ENCODE assay signal across 8 cellular contexts in genomic region chr2:136423516-136423996, GRCh38.
A peak's percentile ranks its signal among the peaks of the same experiment; 100 is the strongest.
DNase-seq lines count a peak whose midpoint lies in the region; ATAC-seq and TF ChIP-seq lines count a peak whose summit lies in the region.

No MANE protein-coding gene starts in this region.

- intact Hi-C loops in PC-9 (cut with micrococcal nuclease; ENCODE audit: unreplicated experiment) (loop anchor here (5.0 kb wide), 1 partner anchor 1414 kb away; no protein-coding TSS in a partner anchor), stomach (cut with DNase I; ENCODE audit: low total_unique reads) (loop anchor here (5.0 kb wide), 1 partner anchor 1419 kb away; no protein-coding TSS in a partner anchor)

- H3K9me3 Mint-ChIP-seq in activated T-cell treated with anti-CD3 and anti-CD28 coated beads, Interleukin-2, amount 50 U/mL, for 72 hours: no peaks in the 10 kb centered on the region
- H3K9me3 Mint-ChIP-seq in neural crest cell: no peaks in the 10 kb centered on the region

- H3K36me3 Mint-ChIP-seq in activated T-cell treated with anti-CD3 and anti-CD28 coated beads, Interleukin-2, amount 50 U/mL, for 72 hours (ENCODE audit: insufficient read depth in 2 of 2): no peaks in the 10 kb centered on the region
- no peaks in the 10 kb centered on the region for H3K36me3 Mint-ChIP-seq in neural crest cell (ENCODE audit: low read depth)

- H4K20me1 ChIP-seq in PC-9 (ENCODE audit: insufficient read depth): no peaks in the 10 kb centered on the region

- no peaks in the 10 kb centered on the region for H3K9me2 ChIP-seq in PC-9 (ENCODE audit: insufficient read depth)

- H3K27ac ChIP-seq in HUES64 (ENCODE audit: low read depth, low read length): no peak overlapping the region
- H3K27ac ChIP-seq in PC-9: no peak overlapping the region
- no peak overlapping the region for H3K27ac ChIP-seq in stomach

- H3K4me3 Mint-ChIP-seq in activated T-cell treated with anti-CD3 and anti-CD28 coated beads, Interleukin-2, amount 50 U/mL, for 72 hours: peak overlapping the region; percentile 82 to 91
- peak overlapping the region; percentile 88 for H3K4me3 Mint-ChIP-seq in neural crest cell

- no peaks in the 10 kb centered on the region for H3K79me2 ChIP-seq in PC-9 (ENCODE audit: low read depth)

- H3K4me2 ChIP-seq in PC-9: peak overlapping the region; percentile 52; the same call in 1 of the 2 replicates

- peak overlapping the region; percentile 26 for H3K27ac Mint-ChIP-seq in activated T-cell treated with anti-CD3 and anti-CD28 coated beads, Interleukin-2, amount 50 U/mL, for 72 hours
- H3K27ac Mint-ChIP-seq in neural crest cell (ENCODE audit: unreplicated experiment): no peak overlapping the region

- peaks cover 62% of the 10 kb centered on the region for H3K27me3 Mint-ChIP-seq in activated T-cell treated with anti-CD3 and anti-CD28 coated beads, Interleukin-2, amount 50 U/mL, for 72 hours (ENCODE audit: low read depth)
- peaks cover 84% of the 10 kb centered on the region for H3K27me3 Mint-ChIP-seq in neural crest cell (ENCODE audit: low read depth)

- DNase-seq in DMS153 (lab: John Stamatoyannopoulos, UW) (peak; percentile 67), PC-9 (peak in 1 of 2 experiments; percentile 47), fibroblast of the aortic adventitia (ENCODE audit: low read depth) (peak; percentile 59), neural crest cell (ENCODE audit: low read depth, low spot score) (peak; percentile 81), stomach (peak; percentile 75)
- peak; percentile 86 to 87 for DNase-seq in activated T-cell treated with anti-CD3 and anti-CD28 coated beads, Interleukin-2, amount 50 U/mL, for 72 hours

- H3K9me3 ChIP-seq in HUES64 (ENCODE audit: insufficient read depth, low read depth, low read length) (no peaks in the 10 kb centered on the region), PC-9 (ENCODE audit: insufficient read depth, low read depth) (no peaks in the 10 kb centered on the region), stomach (no peaks in the 10 kb centered on the region)

- H3K4me3 ChIP-seq in HUES64 (ENCODE audit: low read length) (peak overlapping the region; percentile 51), PC-9 (no peak overlapping the region), fibroblast of the aortic adventitia (ENCODE audit: low read depth, low read length) (peak overlapping the region; percentile 62), stomach (peak overlapping the region; percentile 35 to 53 (median 48))

- CTCF ChIA-PET in PC-9 (lab: Charles Lee): interaction anchor here (0.6 kb wide), 1 partner anchor 666 kb away, joined by 3 read pairs; no protein-coding TSS in a partner anchor

- 10% methylated on average over 27 of the region's 27 CpGs for WGBS in HUES64
- WGBS in stomach, 5 donors: 1 to 2% (median 2%) methylated on average over 23 to 27 of the region's 27 CpGs

- peak; percentile 99 for ATAC-seq in GM21528 (IDR thresholded peaks at IDR 0.05; ENCODE audit: low FRiP score, unreplicated experiment)
- peak; percentile 98 to 99 for ATAC-seq in activated T-cell treated with anti-CD3 and anti-CD28 coated beads, Interleukin-2, amount 50 U/mL, for 72 hours (replicated peaks in 1 of 2)

- TF ChIP-seq CTCF in PC-9 (conservative IDR thresholded peaks at IDR 0.05): peak; percentile 72
- TF ChIP-seq CTCF in fibroblast of the aortic adventitia (IDR thresholded peaks at IDR 0.05; ENCODE audit: insufficient read depth, low read length): peak; percentile 84
- peak; percentile 93 for TF ChIP-seq CTCF in neural crest cell (conservative IDR thresholded peaks at IDR 0.05)
- TF ChIP-seq CTCF in stomach (IDR thresholded peaks at IDR 0.05): peak in 5 of 7 experiments; percentile 64 to 83 (median 76)

- H3K4me1 ChIP-seq in HUES64 (ENCODE audit: insufficient read depth, low read length) (no peaks in the 10 kb centered on the region), PC-9 (replicated peaks; ENCODE audit: insufficient read depth) (no peaks in the 10 kb centered on the region), stomach (peaks cover 5 to 11% (median 9%) of the 10 kb centered on the region in 4 donors)

- TF ChIP-seq POLR2A in stomach (IDR thresholded peaks at IDR 0.05): no peak

- H3K36me3 ChIP-seq in HUES64 (ENCODE audit: insufficient read depth, low read length): no peaks in the 10 kb centered on the region
- H3K36me3 ChIP-seq in PC-9 (ENCODE audit: low read depth): no peaks in the 10 kb centered on the region
- no peaks in the 10 kb centered on the region for H3K36me3 ChIP-seq in stomach

- POLR2A ChIA-PET in PC-9 (lab: Charles Lee; ENCODE audit: unreplicated experiment): no interaction called here

- no peaks in the 10 kb centered on the region for H3F3A ChIP-seq in PC-9 (ENCODE audit: insufficient read depth, low read depth)

- no TSS peak for BruUV-seq in PC-9 (replicated peaks; lab: Mats Ljungman, UMichigan)

- peaks cover 25% of the 10 kb centered on the region for H3K4me1 Mint-ChIP-seq in activated T-cell treated with anti-CD3 and anti-CD28 coated beads, Interleukin-2, amount 50 U/mL, for 72 hours (ENCODE audit: low read depth)
- H3K4me1 Mint-ChIP-seq in neural crest cell: peaks cover 20% of the 10 kb centered on the region

- TF ChIP-seq EP300 in stomach (IDR thresholded peaks at IDR 0.05): no peak

- no peak overlapping the region; the same call in 1 of the 2 replicates for H2AFZ ChIP-seq in PC-9

- H3K27me3 ChIP-seq in HUES64 (ENCODE audit: insufficient read depth, low read length) (peaks cover 42% of the 10 kb centered on the region), PC-9 (ENCODE audit: insufficient read depth, low read depth) (peaks cover 75% of the 10 kb centered on the region), stomach (peaks cover 0 to 37% (median 18%) of the 10 kb centered on the region in 3 donors)

- H3K9ac ChIP-seq in HUES64 (ENCODE audit: low read depth, low read length): no peak overlapping the region
